8 cellular contexts compared by ENCODE assay signal in genomic region chr13:24161010-24161775, GRCh38. TPM values are rescaled to one million over a fixed set of nuclear protein-coding genes. Genes with fewer than 3 reads are reported as not detected.
DNase-seq lines count a peak whose midpoint lies in the region; ATAC-seq and TF ChIP-seq lines count a peak whose summit lies in the region.

No MANE protein-coding gene starts in this region.

- CTCF ChIA-PET in Calu3 (lab: Charles Lee) = interaction anchor here (0.7 to 2.1 kb wide), 9 partner anchors 13 to 239 kb away, joined by 3 to 12 read pairs (median 3); no protein-coding TSS in a partner anchor

- peak overlapping the region; percentile 34 for H3K27ac Mint-ChIP-seq in Calu3 (ENCODE audit: unreplicated experiment)

- no peaks in the 10 kb centered on the region for H3K27me3 Mint-ChIP-seq in Calu3 (ENCODE audit: unreplicated experiment)

- DNase-seq in Calu3 (peak; percentile 38), KBM-7 (peak; percentile 40), dermis blood vessel endothelial cell (peak; percentile 42), mesenchymal stem cell (no peak), dedifferentiated amniotic fluid mesenchymal stem cell (ENCODE audit: extremely low spot score) (no peak)
- DNase-seq in activated CD4-positive, CD25-positive, alpha-beta regulatory T cell treated with anti-CD3 and anti-CD28 coated beads, Interleukin-2, amount 50 U/mL, for 72 hours = peak; percentile 61
- peak; percentile 23 to 30 for DNase-seq in stimulated activated CD8-positive, alpha-beta memory T cell treated with anti-CD3 and anti-CD28 coated beads, Interleukin-2, amount 100 ng/mL, for 48 hours (ENCODE audit: low read depth in 2 of 2)

- H3K4ac ChIP-seq in mesenchymal stem cell (ENCODE audit: low read depth in 1 of 2, low read length in 2 of 2) = peak overlapping the region; percentile 3 to 36

- H3K9me3 ChIP-seq in mesenchymal stem cell (ENCODE audit: control insufficient read depth, low read length) = no peaks in the 10 kb centered on the region

- H3K79me1 ChIP-seq in mesenchymal stem cell (replicated peaks; ENCODE audit: low read length, poor library complexity, severe bottlenecking) = peaks cover 18% of the 10 kb centered on the region

- in situ Hi-C loops in KBM-7 (cut with MboI; ENCODE audit: low pct_unique_long_range_greater_than_20kb, low sequenced_read_pairs) = no loop called here

- peaks cover 10% of the 10 kb centered on the region for H3K4me1 Mint-ChIP-seq in Calu3 (ENCODE audit: low read depth, unreplicated experiment)

- peak overlapping the region; percentile 5 for H2BK5ac ChIP-seq in mesenchymal stem cell (ENCODE audit: low read depth, low read length, poor library complexity, severe bottlenecking)

- no TSS peak for BruUV-seq in Calu3 (replicated peaks; lab: Mats Ljungman, UMichigan)

- peak overlapping the region; percentile 95 for H2BK15ac ChIP-seq in mesenchymal stem cell (ENCODE audit: low read depth, poor library complexity, severe bottlenecking)

- peak overlapping the region; percentile 19 for H4K91ac ChIP-seq in mesenchymal stem cell (ENCODE audit: low read length)

- H3K9ac ChIP-seq in mesenchymal stem cell (ENCODE audit: low read length) = peak overlapping the region; percentile 87

- peak overlapping the region in 1 of 2 experiments; percentile 87 for H3K23ac ChIP-seq in mesenchymal stem cell (ENCODE audit: low read length in 2 of 2)

- H3K27ac ChIP-seq in mesenchymal stem cell (ENCODE audit: low read length, poor library complexity, severe bottlenecking) = no peak overlapping the region

- intact Hi-C loops in Calu3 (cut with micrococcal nuclease; ENCODE audit: unreplicated experiment) = loop anchor here (2.0 to 5.0 kb wide), 3 partner anchors 36 to 108 kb away; no protein-coding TSS in a partner anchor

- 1% methylated on average over 43 of the region's 43 CpGs for WGBS in mesenchymal stem cell

- no peak for TF ChIP-seq CTCF in Calu3 (IDR thresholded peaks at IDR 0.05; ENCODE audit: unreplicated experiment)

- peak overlapping the region; percentile 75 to 92 for H3K4me3 ChIP-seq in mesenchymal stem cell (ENCODE audit: insufficient read depth in 1 of 2, low read depth in 1 of 2, low read length in 2 of 2)

- peak; percentile 44 for ATAC-seq in GM21526 (IDR thresholded peaks at IDR 0.05; ENCODE audit: low FRiP score, unreplicated experiment)

- no peaks in the 10 kb centered on the region for H3K9me3 Mint-ChIP-seq in Calu3 (ENCODE audit: low read depth, unreplicated experiment)

- H3K4me1 ChIP-seq in mesenchymal stem cell (ENCODE audit: control insufficient read depth, insufficient read depth, low read depth, low read length) = peaks cover 21% of the 10 kb centered on the region

- peak overlapping the region; percentile 78 for H3K4me3 Mint-ChIP-seq in Calu3 (ENCODE audit: low read depth, unreplicated experiment)

- H3K4me2 ChIP-seq in mesenchymal stem cell (ENCODE audit: low read length, poor library complexity, severe bottlenecking) = peak overlapping the region; percentile 99

- H3K27me3 ChIP-seq in mesenchymal stem cell (ENCODE audit: control insufficient read depth in 1 of 2, insufficient read depth in 1 of 2, low read length in 2 of 2) = no peaks in the 10 kb centered on the region

- H2AK5ac ChIP-seq in mesenchymal stem cell (ENCODE audit: low read length, severe bottlenecking) = no peak overlapping the region

- peak overlapping the region in 1 of 2 experiments; percentile 12 for H2BK12ac ChIP-seq in mesenchymal stem cell (ENCODE audit: low read length in 2 of 2)

- H3K14ac ChIP-seq in mesenchymal stem cell (ENCODE audit: low read length in 2 of 2) = peak overlapping the region in 1 of 2 experiments; percentile 80

- no peak overlapping the region for H2BK120ac ChIP-seq in mesenchymal stem cell (ENCODE audit: low read depth, low read length)

- H3K36me3 Mint-ChIP-seq in Calu3 (ENCODE audit: insufficient read depth, unreplicated experiment) = peaks cover 36% of the 10 kb centered on the region

- peaks cover 0 to 4% of the 10 kb centered on the region in 2 experiments for H3K36me3 ChIP-seq in mesenchymal stem cell (ENCODE audit: control insufficient read depth in 1 of 2, insufficient read depth in 2 of 2, low read depth in 1 of 2, low read length in 2 of 2)

- H2AFZ ChIP-seq in mesenchymal stem cell (ENCODE audit: low read depth, low read length) = peak overlapping the region; percentile 20

- peak overlapping the region; percentile 24 for H4K8ac ChIP-seq in mesenchymal stem cell (ENCODE audit: low read length)

- H3K18ac ChIP-seq in mesenchymal stem cell (ENCODE audit: low read depth in 1 of 2, low read length in 2 of 2) = peak overlapping the region; percentile 48 to 90

RNA-seq across cellular contexts. Expression of gene SPATA13, which starts 0.7 kb away (rescaled TPM):
- total RNA-seq in Calu3 (2022) = 33.8 and 35.9 TPM in 2 replicates
- 2.4 and 2.6 TPM in 2 replicates for total RNA-seq in dermis blood vessel endothelial cell
- polyA plus RNA-seq in mesenchymal stem cell (2013, experiment 1 of 2) = 5.8 TPM
- polyA plus RNA-seq in mesenchymal stem cell (2013, experiment 2 of 2) = 6.8 TPM

Comparison
In these comparisons a context has a peak if more than half of its experiments do, and no peak if none do; other contexts are left out.
1. DNase-seq: peak in Calu3 (single experiment), KBM-7 (single experiment), activated CD4-positive, CD25-positive, alpha-beta regulatory T cell treated with anti-CD3 and anti-CD28 coated beads, Interleukin-2, amount 50 U/mL, for 72 hours (single experiment), dermis blood vessel endothelial cell (single experiment) and stimulated activated CD8-positive, alpha-beta memory T cell treated with anti-CD3 and anti-CD28 coated beads, Interleukin-2, amount 100 ng/mL, for 48 hours (2 of 2); none in mesenchymal stem cell (single experiment) and dedifferentiated amniotic fluid mesenchymal stem cell (single experiment).